Comparison of ENCODE assay signal across 11 cellular contexts in genomic region chr16:56245197-56245596, GRCh38. TPM values are rescaled to one million over a fixed set of nuclear protein-coding genes. Genes with fewer than 3 reads are reported as not detected.
DNase-seq lines count a peak whose midpoint lies in the region; ATAC-seq and TF ChIP-seq lines count a peak whose summit lies in the region.
"Had no signal": no experiment of that assay in that cellular context is flagged by ENCODE, and none has a peak within 500 bp of the region (broad histone marks: within the 10 kb centered on the region; RNA-seq: fewer than 3 reads in every experiment).

No MANE protein-coding gene starts in this region.

- TF ChIP-seq CTCF in smooth muscle cell (IDR thresholded peaks at IDR 0.05; ENCODE audit: borderline replicate concordance, insufficient read depth, poor library complexity, severe bottlenecking) (no peak), upper lobe of left lung (IDR thresholded peaks at IDR 0.05) (no peak)

- peaks cover 7% of the 10 kb centered on the region for H3K4me1 ChIP-seq in smooth muscle cell (ENCODE audit: low read depth)
- peaks cover 0 to 11% (median 3%) of the 10 kb centered on the region in 4 donors for H3K4me1 ChIP-seq in upper lobe of left lung

- H2AFZ ChIP-seq in smooth muscle cell (ENCODE audit: low read depth): no peak overlapping the region

- peak overlapping the region; percentile 4 for H3K9ac ChIP-seq in smooth muscle cell (ENCODE audit: low read depth)

- no peak overlapping the region for H3K4me2 ChIP-seq in smooth muscle cell

- no peak for ATAC-seq in upper lobe of left lung (ENCODE audit: low FRiP score in 2 of 2)
- ATAC-seq in GM19324 (IDR thresholded peaks at IDR 0.05; ENCODE audit: low FRiP score, unreplicated experiment): no peak
- ATAC-seq: activated CD8-positive, alpha-beta memory T cell treated with anti-CD3 and anti-CD28 coated beads, Interleukin-2, amount 10 ng/mL, durations not matched to agents 7 days and 5 days; stimulated activated naive CD8-positive, alpha-beta T cell treated with anti-CD3 and anti-CD28 coated beads, Interleukin-15, amount 100 ng/mL, for 72 hours had no signal

- H3F3A ChIP-seq in smooth muscle cell (ENCODE audit: low read depth): no peaks in the 10 kb centered on the region

- no peak for TF ChIP-seq EP300 in upper lobe of left lung (IDR thresholded peaks at IDR 0.05)

- no peak overlapping the region for H3K4me3 ChIP-seq in smooth muscle cell
- no peak overlapping the region for H3K4me3 ChIP-seq in upper lobe of left lung

- DNase-seq in ELR (ENCODE audit: low read depth) (peak; percentile 91), RPMI7951 (ENCODE audit: low read depth) (peak; percentile 98), fibroblast of gingiva (ENCODE audit: low read depth) (peak; percentile 34), smooth muscle cell (lab: John Stamatoyannopoulos, UW; ENCODE audit: unreplicated experiment) (no peak), SHP77 treated with DMSO at 0.1 percent for 48 hours (lab: John Stamatoyannopoulos, UW) (no peak), upper lobe of left lung (no peak)
- DNase-seq: activated CD8-positive, alpha-beta memory T cell treated with anti-CD3 and anti-CD28 coated beads, Interleukin-2, amount 10 ng/mL, durations not matched to agents 7 days and 5 days; activated naive CD4-positive, alpha-beta T cell treated with anti-CD3 and anti-CD28 coated beads, Interleukin-2, amount 10 ng/mL, durations not matched to agents 7 days and 5 days; NCI-H2107; stimulated activated naive CD8-positive, alpha-beta T cell treated with anti-CD3 and anti-CD28 coated beads, Interleukin-15, amount 100 ng/mL, for 72 hours had no signal

- H3K27ac ChIP-seq in smooth muscle cell (ENCODE audit: low read depth) (peak overlapping the region; percentile 66), upper lobe of left lung (no peak overlapping the region)

- no peaks in the 10 kb centered on the region for H3K79me2 ChIP-seq in smooth muscle cell (ENCODE audit: low read depth)

- H3K9me3 ChIP-seq in smooth muscle cell (replicated peaks; ENCODE audit: low read depth): no peaks in the 10 kb centered on the region
- no peaks in the 10 kb centered on the region for H3K9me3 ChIP-seq in upper lobe of left lung

- H3K36me3 ChIP-seq in smooth muscle cell (ENCODE audit: low read depth) (no peaks in the 10 kb centered on the region), upper lobe of left lung (no peaks in the 10 kb centered on the region)

- H3K27me3 ChIP-seq in smooth muscle cell (ENCODE audit: low read depth) (no peaks in the 10 kb centered on the region), upper lobe of left lung (no peaks in the 10 kb centered on the region)

- WGBS in smooth muscle cell (ENCODE audit: low lambda C conversion rate): 65% methylated on average over 6 of the region's 6 CpGs
- WGBS in upper lobe of left lung, 2 donors: 90 to 94% methylated on average over 6 of the region's 6 CpGs

- TF ChIP-seq POLR2A in upper lobe of left lung (IDR thresholded peaks at IDR 0.05): no peak

- no peaks in the 10 kb centered on the region for H4K20me1 ChIP-seq in smooth muscle cell (ENCODE audit: low read depth)

RNA-seq across cellular contexts. Expression of gene GNAO1, which starts 53.9 kb away (rescaled TPM):
- total RNA-seq in RPMI7951 (2014; rRNA removed; shearing (Covaris generic)): 3.4 and 4.2 TPM in 2 replicates
- total RNA-seq in smooth muscle cell (3.7 and 4.8 TPM in 2 replicates), upper lobe of left lung (1 to 10 TPM in 2 of 6 donors, under 1 TPM in 3, not detected in 1; 0.46 to 2.7 (median 0.79) TPM)
- polyA plus RNA-seq in smooth muscle cell: 1.7 and 2.3 TPM in 2 replicates

Comparison
In these comparisons a context has a peak if more than half of its experiments do, and no peak if none do; other contexts are left out.
1. DNase-seq: peak in ELR (single experiment), RPMI7951 (single experiment) and fibroblast of gingiva (single experiment); none in smooth muscle cell (single experiment), SHP77 treated with DMSO at 0.1 percent for 48 hours (single experiment) and upper lobe of left lung (0 of 2).